Comparison of ENCODE assay signal across 9 cellular contexts in the genomic region with DNA sequence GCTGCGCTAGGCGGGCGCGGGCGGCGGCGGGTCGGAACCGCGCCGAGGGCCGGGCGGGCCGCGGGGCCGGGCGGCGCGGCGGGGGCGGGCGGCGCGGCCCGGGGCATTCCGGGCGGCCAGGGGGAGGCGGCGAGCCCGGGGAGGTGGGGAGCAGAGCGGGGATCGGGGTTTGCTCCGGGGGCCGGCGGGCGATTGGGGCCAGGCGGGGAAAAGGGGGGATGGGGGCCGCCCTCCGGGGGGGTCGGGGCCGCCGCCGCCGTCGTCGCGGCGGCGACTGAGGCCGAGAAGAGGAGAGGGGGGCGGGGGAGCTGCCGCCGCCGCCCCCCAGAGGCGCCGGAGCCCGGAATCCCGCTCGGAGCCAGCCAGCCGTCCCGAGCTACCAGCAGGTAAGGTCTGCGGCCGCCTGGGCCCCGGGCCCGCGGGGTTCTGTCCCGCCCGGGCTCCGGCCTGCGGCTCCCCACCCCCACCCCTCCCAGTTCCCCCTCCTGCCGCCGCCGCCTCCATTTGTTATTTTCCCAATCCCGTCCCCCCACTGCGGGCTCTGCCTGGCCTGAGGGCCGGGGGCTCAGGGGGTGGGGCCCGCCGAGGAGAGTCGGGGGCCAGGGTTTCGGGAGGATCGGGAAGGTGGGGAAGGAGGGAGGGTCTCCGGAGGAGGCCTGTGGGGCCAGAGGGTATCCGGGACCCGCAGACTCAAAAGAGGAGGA. TPM values are rescaled to one million over a fixed set of nuclear protein-coding genes. Genes with fewer than 3 reads are reported as not detected.
A peak's percentile ranks its signal among the peaks of the same experiment; 100 is the strongest.
DNase-seq lines count a peak whose midpoint lies in the region; ATAC-seq and TF ChIP-seq lines count a peak whose summit lies in the region.
"Had no signal": no experiment of that assay in that cellular context is flagged by ENCODE, and none has a peak within 500 bp of the region (broad histone marks: within the 10 kb centered on the region; RNA-seq: fewer than 3 reads in every experiment).

No MANE protein-coding gene starts in this region.

- no peaks in the 10 kb centered on the region for H3K27me3 ChIP-seq in ovary

- intact Hi-C loops in ovary (cut with DNase I), result loop anchor here in 1 of 4 donors (5.0 kb wide), 1 partner anchor 56 kb away; the partner anchor contains the start of gene SPSB2

- no peaks in the 10 kb centered on the region for H3K27me3 Mint-ChIP-seq in T-helper 2 cell treated with Interferon-gamma antibody and Interleukin-4, amounts not matched to agents 5 μg/mL and 100 μg/mL, for 36 hours (ENCODE audit: low read depth)

- H3K4me3 Mint-ChIP-seq in T-helper 2 cell treated with Interferon-gamma antibody and Interleukin-4, amounts not matched to agents 5 μg/mL and 100 μg/mL, for 36 hours, result peak overlapping the region; percentile 90

- H3K36me3 Mint-ChIP-seq in T-helper 2 cell treated with Interferon-gamma antibody and Interleukin-4, amounts not matched to agents 5 μg/mL and 100 μg/mL, for 36 hours (ENCODE audit: low read depth), result peaks cover 6% of the 10 kb centered on the region

- peaks cover 23% of the 10 kb centered on the region for H3K4me1 ChIP-seq in ovary (ENCODE audit: insufficient read depth)

- H3K9me3 Mint-ChIP-seq in T-helper 2 cell treated with Interferon-gamma antibody and Interleukin-4, amounts not matched to agents 5 μg/mL and 100 μg/mL, for 36 hours, result no peaks in the 10 kb centered on the region

- H3K27ac ChIP-seq in ovary, result peak overlapping the region; percentile 95 to 99

- in situ Hi-C loops in GM13977 (cut with MboI; ENCODE audit: low pct_unique_long_range_greater_than_20kb, low sequenced_read_pairs, unreplicated experiment), result loop anchor here (25.0 kb wide), 1 partner anchor 184 kb away; the partner anchor contains the start of gene C1RL

- peak overlapping the region; percentile 94 for H3K4me3 ChIP-seq in fibroblast of villous mesenchyme (ENCODE audit: low read depth, low read length)
- peak overlapping the region; percentile 74 for H3K4me3 ChIP-seq in ovary

- no peaks in the 10 kb centered on the region for H3K36me3 ChIP-seq in ovary

- no peaks in the 10 kb centered on the region for H3K9me3 ChIP-seq in ovary

- ATAC-seq in HG03280 (IDR thresholded peaks at IDR 0.05; ENCODE audit: unreplicated experiment) (no peak), HG02885 (IDR thresholded peaks at IDR 0.05; ENCODE audit: poor library complexity, unreplicated experiment) (no peak)

- WGBS in ovary, 3 donors, result 0 to 1% (median 1%) methylated on average over 15 to 77 of the region's 84 CpGs

- no peak for TF ChIP-seq EP300 in ovary (IDR thresholded peaks at IDR 0.05)

- no peak for TF ChIP-seq POLR2A in ovary (IDR thresholded peaks at IDR 0.05)

- TF ChIP-seq CTCF in GM13977 (IDR thresholded peaks at IDR 0.05; ENCODE audit: extremely low read depth, insufficient read depth, missing control alignments), result no peak
- no peak for TF ChIP-seq CTCF in fibroblast of villous mesenchyme (IDR thresholded peaks at IDR 0.05; ENCODE audit: insufficient read depth, low read depth, low read length)
- no peak for TF ChIP-seq CTCF in ovary (IDR thresholded peaks at IDR 0.05)

- H3K4me1 Mint-ChIP-seq in T-helper 2 cell treated with Interferon-gamma antibody and Interleukin-4, amounts not matched to agents 5 μg/mL and 100 μg/mL, for 36 hours (ENCODE audit: low read depth), result peaks cover 54% of the 10 kb centered on the region

- DNase-seq in GM13977 (ENCODE audit: low spot score) (peak; percentile 77), fibroblast of villous mesenchyme (ENCODE audit: low read depth) (no peak), ovary (peak; percentile 54 to 73 (median 69)), 8988T (no peak), NCI-H1048 (lab: John Stamatoyannopoulos, UW) (no peak)
- DNase-seq in T-helper 2 cell treated with Interferon-gamma antibody and Interleukin-4, amounts not matched to agents 5 μg/mL and 100 μg/mL, for 36 hours (ENCODE audit: low spot score), result no peak

- peak overlapping the region; percentile 86 for H3K27ac Mint-ChIP-seq in T-helper 2 cell treated with Interferon-gamma antibody and Interleukin-4, amounts not matched to agents 5 μg/mL and 100 μg/mL, for 36 hours

RNA-seq across cellular contexts. Expression of gene ATN1, which starts 0.4 kb away (rescaled TPM):
- 11.3 and 16.4 TPM in 2 replicates for total RNA-seq in fibroblast of villous mesenchyme
- total RNA-seq in ovary, result 100 to 1,000 TPM in 5 of 7 donors, 10 to 100 TPM in 2; 73.9 to 324 (median 206) TPM
- polyA plus RNA-seq in ovary, result 100 to 1,000 TPM in 1 of 2 donors, 10 to 100 TPM in 1; 41.6 to 179 TPM

RNA-seq across cellular contexts. Expression of gene ENO2, which starts 13.8 kb away (rescaled TPM):
- total RNA-seq in fibroblast of villous mesenchyme (3.5 and 5.2 TPM in 2 replicates), ovary (10 to 100 TPM in 5 of 7 donors, 1 to 10 TPM in 2; 8.3 to 22.3 (median 11.5) TPM)
- polyA plus RNA-seq in ovary, result 10 to 100 TPM in 1 of 2 donors, 1 to 10 TPM in 1; 5.0 to 19.4 TPM

RNA-seq across cellular contexts. Expression of gene RNU7-1, which starts 15.5 kb away (rescaled TPM):
- total RNA-seq in fibroblast of villous mesenchyme, result not detected in 2 replicates
- not detected for total RNA-seq in ovary
- not detected for polyA plus RNA-seq in ovary
- total RNA-seq: T-helper 2 cell treated with Interferon-gamma antibody and Interleukin-4, amounts not matched to agents 100 ng/mL and 5 ng/mL, for 36 hours had no signal

RNA-seq across cellular contexts. Expression of gene C12orf57, which starts 15.7 kb away (rescaled TPM):
- 94.7 and 96.7 TPM in 2 replicates for total RNA-seq in fibroblast of villous mesenchyme
- total RNA-seq in ovary, result 1,000 to 10,000 TPM in 1 of 7 donors, 100 to 1,000 TPM in 6; 457 to 1,838 (median 633) TPM
- polyA plus RNA-seq in ovary, result 1,000 to 10,000 TPM in 1 of 2 donors, 10 to 100 TPM in 1; 40.3 to 1,266 TPM

RNA-seq across cellular contexts. Expression of gene PTPN6, which starts 23.0 kb away (rescaled TPM):
- total RNA-seq in fibroblast of villous mesenchyme (not detected in 2 replicates), ovary (10 to 100 TPM in 3 of 7 donors, 1 to 10 TPM in 4; 4.6 to 19.8 (median 9.8) TPM)
- 10 to 100 TPM in 1 of 2 donors, 1 to 10 TPM in 1; 6.9 to 25.3 TPM for polyA plus RNA-seq in ovary

Comparison
In these comparisons a context has a peak if more than half of its experiments do, and no peak if none do; other contexts are left out.
1. DNase-seq: peak in GM13977 (single experiment) and ovary (5 of 5); none in T-helper 2 cell treated with Interferon-gamma antibody and Interleukin-4, amounts not matched to agents 5 μg/mL and 100 μg/mL, for 36 hours (single experiment), fibroblast of villous mesenchyme (single experiment), 8988T (single experiment) and NCI-H1048 (single experiment).